Comparison of ENCODE assay signal across 17 cellular contexts in genomic region chr17:37546242-37546641, GRCh38. TPM values are rescaled to one million over a fixed set of nuclear protein-coding genes. Genes with fewer than 3 reads are reported as not detected.
DNase-seq lines count a peak whose midpoint lies in the region; ATAC-seq and TF ChIP-seq lines count a peak whose summit lies in the region.
"Had no signal": no experiment of that assay in that cellular context is flagged by ENCODE, and none has a peak within 500 bp of the region (broad histone marks: within the 10 kb centered on the region; RNA-seq: fewer than 3 reads in every experiment).

No MANE protein-coding gene starts in this region.

- H3K4me3 ChIP-seq in fibroblast of mammary gland (ENCODE audit: control insufficient read depth, low read depth, low read length), result no peak overlapping the region
- H3K4me3 ChIP-seq: GM12878, GM23338 had no signal

- no peak for ATAC-seq in naive thymus-derived CD8-positive, alpha-beta T cell
- ATAC-seq in GM21423 (IDR thresholded peaks at IDR 0.05; ENCODE audit: unreplicated experiment), result no peak
- ATAC-seq: GM12878, GM23338 had no signal

- H3K9me3 Mint-ChIP-seq in activated naive CD4-positive, alpha-beta T cell treated with anti-CD3 and anti-CD28 coated beads, Interleukin-2, amount 50 U/mL, for 24 hours, result no peaks in the 10 kb centered on the region
- no peaks in the 10 kb centered on the region for H3K9me3 Mint-ChIP-seq in naive thymus-derived CD8-positive, alpha-beta T cell
- H3K9me3 Mint-ChIP-seq: GM23338, IgD-negative memory B cell had no signal

- DNase-seq in activated naive CD4-positive, alpha-beta T cell (lab: John Stamatoyannopoulos, UW), result no peak
- DNase-seq in fibroblast of mammary gland (ENCODE audit: low read depth) (peak; percentile 15), NCI-H524 (lab: John Stamatoyannopoulos, UW) (no peak), GF-D8 (lab: John Stamatoyannopoulos, UW) (no peak)
- DNase-seq in naive thymus-derived CD8-positive, alpha-beta T cell, result no peak
- DNase-seq: 8988T, NCI-H1417 treated with DMSO at 0.1 percent for 48 hours, NCI-H2227 treated with DMSO at 0.1 percent for 48 hours, NCI-H526 treated with DMSO at 0.1 percent for 48 hours, RPMI8226 had no signal

- peaks cover 55% of the 10 kb centered on the region for H3K4me1 Mint-ChIP-seq in activated naive CD4-positive, alpha-beta T cell treated with anti-CD3 and anti-CD28 coated beads, Interleukin-2, amount 50 U/mL, for 24 hours
- peaks cover 16 to 57% (median 42%) of the 10 kb centered on the region in 4 donors for H3K4me1 Mint-ChIP-seq in naive thymus-derived CD8-positive, alpha-beta T cell

- H3K27ac Mint-ChIP-seq in activated naive CD4-positive, alpha-beta T cell treated with anti-CD3 and anti-CD28 coated beads, Interleukin-2, amount 50 U/mL, for 24 hours, result peak overlapping the region; percentile 10
- peak overlapping the region in 7 of 10 donors; percentile 0 to 85 (median 70) for H3K27ac Mint-ChIP-seq in naive thymus-derived CD8-positive, alpha-beta T cell
- H3K27ac Mint-ChIP-seq: GM23338 had no signal

- POLR2A ChIA-PET in naive thymus-derived CD8-positive, alpha-beta T cell (lab: Charles Lee), result interaction anchor here (0.6 to 1.3 kb wide), 2 partner anchors 10 to 28 kb away, joined by 3 read pairs; no protein-coding TSS in a partner anchor

- H3K27ac ChIP-seq in VCaP, result peak overlapping the region; percentile 24
- H3K27ac ChIP-seq: C4-2B had no signal

- no peak for TF ChIP-seq CTCF in VCaP (conservative IDR thresholded peaks at IDR 0.05)
- TF ChIP-seq CTCF in fibroblast of mammary gland (conservative IDR thresholded peaks at IDR 0.05; ENCODE audit: control insufficient read depth, insufficient read depth, low read depth, low read length), result no peak

- H3K4me3 Mint-ChIP-seq in activated naive CD4-positive, alpha-beta T cell treated with anti-CD3 and anti-CD28 coated beads, Interleukin-2, amount 50 U/mL, for 24 hours, result no peak overlapping the region
- H3K4me3 Mint-ChIP-seq in naive thymus-derived CD8-positive, alpha-beta T cell, result no peak overlapping the region
- H3K4me3 Mint-ChIP-seq: GM23338, IgD-negative memory B cell had no signal

- peaks cover 5% of the 10 kb centered on the region for H3K36me3 Mint-ChIP-seq in activated naive CD4-positive, alpha-beta T cell treated with anti-CD3 and anti-CD28 coated beads, Interleukin-2, amount 50 U/mL, for 24 hours
- H3K36me3 Mint-ChIP-seq in naive thymus-derived CD8-positive, alpha-beta T cell, result peaks cover 0 to 86% (median 4%) of the 10 kb centered on the region in 3 donors
- H3K36me3 Mint-ChIP-seq: IgD-negative memory B cell had no signal

- H3K27me3 Mint-ChIP-seq in activated naive CD4-positive, alpha-beta T cell treated with anti-CD3 and anti-CD28 coated beads, Interleukin-2, amount 50 U/mL, for 24 hours, result no peaks in the 10 kb centered on the region
- H3K27me3 Mint-ChIP-seq in naive thymus-derived CD8-positive, alpha-beta T cell, result no peaks in the 10 kb centered on the region
- H3K27me3 Mint-ChIP-seq: IgD-negative memory B cell had no signal

RNA-seq across cellular contexts. Expression of gene DUSP14, which starts 56.6 kb away (rescaled TPM):
- 1 to 10 TPM; 6.8 to 6.9 TPM for total RNA-seq in naive thymus-derived CD8-positive, alpha-beta T cell
- 10 to 100 TPM; 13.8 to 17.4 (median 14.3) TPM for polyA plus RNA-seq in naive thymus-derived CD8-positive, alpha-beta T cell
